25 cellular contexts compared by ENCODE assay signal in genomic region chr11:11777897-11778296, GRCh38.
"Had no signal": no experiment of that assay in that cellular context is flagged by ENCODE, and none has a peak within 500 bp of the region (broad histone marks: within the 10 kb centered on the region; RNA-seq: fewer than 3 reads in every experiment).

No MANE protein-coding gene starts in this region.

- H3K36me3 Mint-ChIP-seq: immature natural killer cell, memory B cell, mesothelial cell of epicardium, natural killer cell, type B pancreatic cell had no signal

- DNase-seq: effector memory CD8-positive, alpha-beta T cell; esophagus squamous epithelium; foreskin fibroblast; immature natural killer cell; left cardiac atrium; left ventricle myocardium inferior; lower lobe of right lung; natural killer cell; posterior cingulate gyrus; sigmoid colon; stimulated activated CD4-positive, alpha-beta T cell treated with anti-CD3 and anti-CD28 coated beads, Interleukin-2, amount 100 ng/mL, for 24 hours; stimulated activated CD4-positive, alpha-beta T cell treated with anti-CD3 and anti-CD28 coated beads, Interleukin-4, amount 100 ng/mL, for 4 hours; stimulated activated naive CD4-positive, alpha-beta T cell; thyroid gland had no signal

- H3K27ac ChIP-seq: esophagus squamous epithelium, gastroesophageal sphincter, left ventricle myocardium inferior, lower lobe of right lung, right atrium auricular region, sigmoid colon, skin epidermis, suprapubic skin, thyroid gland had no signal

- H3K27ac Mint-ChIP-seq: dendritic cell treated with granulocyte-macrophage colony-stimulating factor and Interleukin-4, amounts not matched to agents 40 ng/mL and 50 ng/mL, for 4 days; effector memory CD8-positive, alpha-beta T cell; immature natural killer cell; memory B cell; mesothelial cell of epicardium; natural killer cell; type B pancreatic cell had no signal

- H3K9me3 ChIP-seq: esophagus squamous epithelium, gastroesophageal sphincter, left ventricle myocardium inferior, lower lobe of right lung, right atrium auricular region, sigmoid colon, suprapubic skin, thyroid gland had no signal

- H3K9me3 Mint-ChIP-seq: dendritic cell treated with granulocyte-macrophage colony-stimulating factor and Interleukin-4, amounts not matched to agents 40 ng/mL and 50 ng/mL, for 4 days; effector memory CD8-positive, alpha-beta T cell; immature natural killer cell; memory B cell; mesothelial cell of epicardium; natural killer cell; neural crest cell; type B pancreatic cell had no signal

- ATAC-seq: effector memory CD8-positive, alpha-beta T cell; gastroesophageal sphincter; left cardiac atrium; lower lobe of right lung; natural killer cell had no signal

- H3K4me3 ChIP-seq: esophagus squamous epithelium, gastroesophageal sphincter, left ventricle myocardium inferior, lower lobe of right lung, right atrium auricular region, sigmoid colon, skin epidermis, suprapubic skin, thyroid gland had no signal

- H3K4me3 Mint-ChIP-seq: dendritic cell treated with granulocyte-macrophage colony-stimulating factor and Interleukin-4, amounts not matched to agents 40 ng/mL and 50 ng/mL, for 4 days; effector memory CD8-positive, alpha-beta T cell; immature natural killer cell; memory B cell; mesothelial cell of epicardium; natural killer cell; neural crest cell; type B pancreatic cell had no signal

- H3K4me1 Mint-ChIP-seq: immature natural killer cell, memory B cell, mesothelial cell of epicardium, natural killer cell, neural crest cell had no signal

- FAIRE-seq: keratinocyte, urothelium cell line had no signal

- H3K27me3 ChIP-seq: gastroesophageal sphincter, right atrium auricular region, sigmoid colon, thyroid gland had no signal
